Comparison of ENCODE assay signal across 17 cellular contexts in the genomic region with DNA sequence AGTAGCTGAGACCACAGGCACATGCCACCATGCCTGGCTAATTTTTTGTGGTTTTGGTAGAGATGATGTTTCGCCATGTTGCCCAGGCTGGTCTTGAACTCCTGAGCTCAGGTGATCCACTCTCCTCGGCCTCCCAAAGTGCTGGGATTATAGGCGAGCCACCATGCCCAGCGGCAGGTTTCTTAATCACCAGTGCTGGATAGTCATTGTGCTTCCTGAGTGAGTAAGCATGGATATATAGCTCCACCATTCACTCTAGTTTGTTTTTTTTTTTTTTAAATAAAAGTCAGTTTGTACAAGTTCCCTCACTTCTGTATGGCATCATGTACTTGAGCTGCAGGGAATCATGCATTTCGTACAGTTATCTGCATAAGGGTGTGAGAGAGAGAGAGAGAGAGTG.
DNase-seq lines count a peak whose midpoint lies in the region; ATAC-seq, FAIRE-seq and TF ChIP-seq lines count a peak whose summit lies in the region.
"Had no signal": no experiment of that assay in that cellular context is flagged by ENCODE, and none has a peak within 500 bp of the region (broad histone marks: within the 10 kb centered on the region; RNA-seq: fewer than 3 reads in every experiment).

No MANE protein-coding gene starts in this region.

- H3K18ac ChIP-seq in IMR-90 (ENCODE audit: low read depth, low read length): no peak overlapping the region

- in situ Hi-C loops in IMR-90 (cut with MboI; ENCODE audit: low sequenced_read_pairs): loop anchor here (5.0 to 25.0 kb wide), 2 partner anchors 264 to 376 kb away; no protein-coding TSS in a partner anchor

- POLR2A ChIA-PET in IMR-90 (lab: Charles Lee; ENCODE audit: unreplicated experiment): no interaction called here

- BruUV-seq in IMR-90 (replicated peaks; lab: Mats Ljungman, UMichigan): no TSS peak

- no peak overlapping the region for H4K5ac ChIP-seq in IMR-90 (ENCODE audit: low read depth, low read length)

- H2BK120ac ChIP-seq in IMR-90 (ENCODE audit: low read depth, low read length): no peak overlapping the region

- H3K9me3 ChIP-seq in IMR-90 (ENCODE audit: control insufficient read depth, insufficient read depth, low read length): no peaks in the 10 kb centered on the region
- H3K9me3 ChIP-seq in astrocyte (ENCODE audit: insufficient read depth, low read depth, low read length): no peaks in the 10 kb centered on the region
- H3K9me3 ChIP-seq in ascending aorta: no peaks in the 10 kb centered on the region

- no peaks in the 10 kb centered on the region for H4K20me1 ChIP-seq in IMR-90 (ENCODE audit: insufficient read depth, low read length)
- no peaks in the 10 kb centered on the region for H4K20me1 ChIP-seq in astrocyte (ENCODE audit: insufficient read depth, low read length)

- no peak for TF ChIP-seq POLR2A in IMR-90 (IDR thresholded peaks at IDR 0.05; ENCODE audit: low read depth, low read length)

- no peaks in the 10 kb centered on the region for H3K9me3 Mint-ChIP-seq in astrocyte (ENCODE audit: unreplicated experiment)
- H3K9me3 Mint-ChIP-seq: CD4-positive, alpha-beta T cell had no signal

- no peak overlapping the region for H4K8ac ChIP-seq in IMR-90 (ENCODE audit: low read depth in 2 of 2, low read length in 2 of 2)

- TF ChIP-seq CTCF in IMR-90 (conservative IDR thresholded peaks at IDR 0.05; ENCODE audit: low read depth, low read length): no peak
- no peak for TF ChIP-seq CTCF in astrocyte (IDR thresholded peaks at IDR 0.05; ENCODE audit: insufficient read depth, low read depth, low read length)
- TF ChIP-seq CTCF in ascending aorta (IDR thresholded peaks at IDR 0.05): no peak

- H2AK9ac ChIP-seq in IMR-90 (replicated peaks; ENCODE audit: low read depth, low read length, poor library complexity): no peak overlapping the region

- 0 out of 2 replicates have a peak, but pooled peaks have one; percentile 27 for ATAC-seq in IMR-90 (ENCODE audit: low read depth)
- ATAC-seq in GM21423 (IDR thresholded peaks at IDR 0.05; ENCODE audit: unreplicated experiment): no peak
- ATAC-seq: HCT116 had no signal

- H3K4me3 ChIP-seq in IMR-90 (ENCODE audit: insufficient read depth, low read depth, low read length) (no peak overlapping the region), astrocyte (ENCODE audit: insufficient read depth, low read depth, low read length) (no peak overlapping the region), ascending aorta (no peak overlapping the region)

- CTCF ChIA-PET in IMR-90 (lab: Yijun Ruan, JAX): interaction anchor here (1.1 kb wide), 1 partner anchor 268 kb away, joined by 3 read pairs; no protein-coding TSS in a partner anchor

- H3K23ac ChIP-seq in IMR-90 (ENCODE audit: low read depth, low read length): no peak overlapping the region

- H3K4me3 Mint-ChIP-seq in astrocyte (ENCODE audit: unreplicated experiment): no peak overlapping the region
- H3K4me3 Mint-ChIP-seq: B cell; CD4-positive, alpha-beta T cell had no signal

- H3K4me1 ChIP-seq in IMR-90 (ENCODE audit: control insufficient read depth, insufficient read depth, low read length) (no peaks in the 10 kb centered on the region), astrocyte (ENCODE audit: insufficient read depth, low read length) (no peaks in the 10 kb centered on the region), ascending aorta (peaks cover 0 to 3% of the 10 kb centered on the region in 2 donors)

- H2AK5ac ChIP-seq in IMR-90 (ENCODE audit: low read depth, low read length): no peak overlapping the region

- no CpG with 5 or more reads among the region's 5 CpGs for WGBS in IMR-90 (ENCODE audit: extremely low coverage in 2 of 2, insufficient read length in 1 of 2), 2 experiments

- no peaks in the 10 kb centered on the region for H3K9me1 ChIP-seq in IMR-90 (ENCODE audit: insufficient read depth, low read length)

- no peaks in the 10 kb centered on the region for H3K4me1 Mint-ChIP-seq in astrocyte (ENCODE audit: low read depth, unreplicated experiment)

- H3K27ac ChIP-seq in IMR-90 (ENCODE audit: insufficient read depth, low read length): no peak overlapping the region
- H3K27ac ChIP-seq in astrocyte (ENCODE audit: low read depth, low read length): no peak overlapping the region
- H3K27ac ChIP-seq in ascending aorta: no peak overlapping the region
- H3K27ac ChIP-seq: KMS-11 had no signal

- H4K91ac ChIP-seq in IMR-90 (ENCODE audit: insufficient read depth, low read depth, low read length): no peak overlapping the region

- H3K27me3 ChIP-seq in IMR-90 (ENCODE audit: control insufficient read depth, insufficient read depth, low read length) (no peaks in the 10 kb centered on the region), astrocyte (ENCODE audit: insufficient read depth, low read length) (no peaks in the 10 kb centered on the region), ascending aorta (no peaks in the 10 kb centered on the region)

- no peak for TF ChIP-seq RAD21 in IMR-90 (IDR thresholded peaks at IDR 0.05; ENCODE audit: low read length)

- H3K9ac ChIP-seq in IMR-90 (ENCODE audit: low read depth, low read length) (no peak overlapping the region), astrocyte (ENCODE audit: low read length) (no peak overlapping the region)
- H3K9ac ChIP-seq: KMS-11 had no signal

- intact Hi-C loops in IMR-90 (cut with micrococcal nuclease) (loop anchor here (5.0 to 10.0 kb wide), 4 partner anchors 64 to 334 kb away; a partner anchor contains a TSS), ascending aorta (cut with DNase I) (loop anchor here (5.0 kb wide), 1 partner anchor 334 kb away; no protein-coding TSS in a partner anchor)

- H3K4me2 ChIP-seq in IMR-90 (ENCODE audit: low read depth, low read length): no peak overlapping the region
- H3K4me2 ChIP-seq in astrocyte (ENCODE audit: low read length): no peak overlapping the region
- H3K4me2 ChIP-seq: KMS-11 had no signal

- peaks cover 4% of the 10 kb centered on the region for H3K36me3 Mint-ChIP-seq in astrocyte (ENCODE audit: low read depth, unreplicated experiment)

- H3K27ac Mint-ChIP-seq in astrocyte (ENCODE audit: unreplicated experiment): peak overlapping the region; percentile 42
- H3K27ac Mint-ChIP-seq: B cell; CD4-positive, alpha-beta T cell had no signal

- no peak overlapping the region for H2BK15ac ChIP-seq in IMR-90 (ENCODE audit: low read depth, low read length)

- no peak overlapping the region for H3K56ac ChIP-seq in IMR-90 (ENCODE audit: extremely low read depth, insufficient read depth, low read length)

- dilution Hi-C loops in IMR-90 (cut with HindIII; ENCODE audit: low sequenced_read_pairs, unreplicated experiment): no loop called here

- H3K14ac ChIP-seq in IMR-90 (replicated peaks; ENCODE audit: low read depth, low read length): no peak overlapping the region

- H3K36me3 ChIP-seq in IMR-90 (ENCODE audit: control insufficient read depth, insufficient read depth, low read length): peaks cover 2% of the 10 kb centered on the region; the same call in 1 of the 2 replicates
- no peaks in the 10 kb centered on the region for H3K36me3 ChIP-seq in astrocyte (ENCODE audit: insufficient read depth, low read length)
- peaks cover 8 to 12% of the 10 kb centered on the region in 2 donors for H3K36me3 ChIP-seq in ascending aorta

- DNase-seq in ELR (ENCODE audit: low read depth) (peak; percentile 72), IMR-90 (peak; percentile 27), astrocyte (ENCODE audit: low read depth) (no peak), kidney tubule cell (ENCODE audit: low spot score) (peak; percentile 5), ascending aorta (ENCODE audit: low spot score in 2 of 2) (no peak), GF-D8 (lab: John Stamatoyannopoulos, UW) (no peak)
- DNase-seq: CD4-positive, alpha-beta T cell; DND-41; MM.1S; NCI-H1930; NCI-H2171 treated with DMSO at 0.1 percent for 48 hours; NCI-H524; RPMI8226 had no signal

- H3K79me1 ChIP-seq in IMR-90 (ENCODE audit: low read depth in 1 of 2, low read length in 2 of 2): no peaks in the 10 kb centered on the region

- no peaks in the 10 kb centered on the region for H3K79me2 ChIP-seq in astrocyte (ENCODE audit: insufficient read depth, low read length)

- H3K4ac ChIP-seq in IMR-90 (ENCODE audit: low read depth, low read length): no peak overlapping the region

- no peak overlapping the region for H2BK20ac ChIP-seq in IMR-90 (ENCODE audit: low read depth, low read length)

- no peak overlapping the region for H2AFZ ChIP-seq in IMR-90 (replicated peaks; ENCODE audit: low read length, poor library complexity)
- no peak overlapping the region for H2AFZ ChIP-seq in astrocyte (ENCODE audit: low read depth, low read length)

- H3K27me3 Mint-ChIP-seq in astrocyte (ENCODE audit: low read depth, unreplicated experiment): peaks cover 4% of the 10 kb centered on the region
- H3K27me3 Mint-ChIP-seq: B cell; CD4-positive, alpha-beta T cell had no signal

- no peak overlapping the region for H2BK5ac ChIP-seq in IMR-90 (ENCODE audit: low read depth, low read length, poor library complexity, severe bottlenecking)

- no peak for FAIRE-seq in astrocyte (lab: Jason Lieb, UNC)

TF ChIP-seq in IMR-90, 13 proteins besides CTCF, POLR2A, EP300 and RAD21 (continues in another document):
- TF ChIP-seq RCOR1 (IDR thresholded peaks at IDR 0.05; ENCODE audit: insufficient replicate concordance, low read length) (no peak), FOS (IDR thresholded peaks at IDR 0.05; ENCODE audit: low read depth, low read length) (no peak), CEBPB (IDR thresholded peaks at IDR 0.05; ENCODE audit: low read depth, low read length) (no peak), RFX5 (IDR thresholded peaks at IDR 0.05; ENCODE audit: low read depth, low read length) (no peak), MAZ (IDR thresholded peaks at IDR 0.05; ENCODE audit: borderline replicate concordance, low read depth, low read length) (no peak), SMC3 (IDR thresholded peaks at IDR 0.05; ENCODE audit: low read depth, low read length) (no peak), CHD1 (IDR thresholded peaks at IDR 0.05; ENCODE audit: low read depth, low read length) (no peak), NFE2L2 (IDR thresholded peaks at IDR 0.05; ENCODE audit: low read depth, low read length) (no peak), MXI1 (IDR thresholded peaks at IDR 0.05; ENCODE audit: borderline replicate concordance, low read depth, low read length) (no peak), BHLHE40 (IDR thresholded peaks at IDR 0.05; ENCODE audit: low read depth, low read length) (no peak)
- TF ChIP-seq, protein P1, sequence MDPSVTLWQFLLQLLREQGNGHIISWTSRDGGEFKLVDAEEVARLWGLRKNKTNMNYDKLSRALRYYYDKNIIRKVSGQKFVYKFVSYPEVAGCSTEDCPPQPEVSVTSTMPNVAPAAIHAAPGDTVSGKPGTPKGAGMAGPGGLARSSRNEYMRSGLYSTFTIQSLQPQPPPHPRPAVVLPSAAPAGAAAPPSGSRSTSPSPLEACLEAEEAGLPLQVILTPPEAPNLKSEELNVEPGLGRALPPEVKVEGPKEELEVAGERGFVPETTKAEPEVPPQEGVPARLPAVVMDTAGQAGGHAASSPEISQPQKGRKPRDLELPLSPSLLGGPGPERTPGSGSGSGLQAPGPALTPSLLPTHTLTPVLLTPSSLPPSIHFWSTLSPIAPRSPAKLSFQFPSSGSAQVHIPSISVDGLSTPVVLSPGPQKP (IDR thresholded peaks at IDR 0.05; ENCODE audit: borderline replicate concordance, low read depth, low read length): no peak

Comparison
In these comparisons a context has a peak if more than half of its experiments do, and no peak if none do; other contexts are left out.
1. DNase-seq: peak in ELR (single experiment), IMR-90 (single experiment) and kidney tubule cell (single experiment); none in astrocyte (single experiment), ascending aorta (0 of 2) and GF-D8 (single experiment).